In the genomic region with DNA sequence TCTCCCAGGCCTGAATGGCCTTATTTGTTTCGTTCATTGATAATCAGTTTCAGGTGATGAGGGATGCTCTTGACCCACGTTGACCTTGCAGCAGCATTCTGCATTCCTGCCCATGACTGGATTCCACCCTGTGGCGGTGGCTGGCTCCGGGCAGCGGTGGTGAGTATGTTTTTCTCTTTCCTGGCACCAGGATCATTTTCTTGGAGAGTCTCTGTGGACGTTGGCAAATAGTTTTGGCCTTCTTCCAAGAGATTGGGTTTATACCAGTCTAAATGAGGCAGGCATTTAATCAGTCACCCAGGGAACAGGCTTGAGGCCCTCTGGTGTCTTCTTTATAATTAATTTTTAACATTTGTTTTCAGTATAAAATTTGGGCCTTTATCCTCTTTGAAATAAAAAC, we compare ENCODE assay signal across 12 cellular contexts.
DNase-seq lines count a peak whose midpoint lies in the region; ATAC-seq and TF ChIP-seq lines count a peak whose summit lies in the region.
"Had no signal": no experiment of that assay in that cellular context is flagged by ENCODE, and none has a peak within 500 bp of the region (broad histone marks: within the 10 kb centered on the region; RNA-seq: fewer than 3 reads in every experiment).

No MANE protein-coding gene starts in this region.

- no peak overlapping the region for H3K4me3 ChIP-seq in RWPE2 (ENCODE audit: severe bottlenecking)
- H3K4me3 ChIP-seq in thyroid gland (replicated peaks in 1 of 3), result no peak overlapping the region
- H3K4me3 ChIP-seq in brain microvascular endothelial cell (ENCODE audit: low read depth, low read length), result no peak overlapping the region
- H3K4me3 ChIP-seq: A549, suprapubic skin had no signal

- intact Hi-C loops in cardiac septum (cut with DNase I), result no loop called here
- intact Hi-C loops in thyroid gland (cut with DNase I), result no loop called here

- DNase-seq in NCI-H2171 treated with DMSO at 0.1 percent for 48 hours (lab: John Stamatoyannopoulos, UW) (peak; percentile 0), NCI-H2171 (lab: John Stamatoyannopoulos, UW) (no peak), RWPE2 (ENCODE audit: low spot score) (no peak), cardiac septum (ENCODE audit: low spot score) (peak; percentile 49), thyroid gland (peak; percentile 81 to 85), brain microvascular endothelial cell (no peak)
- DNase-seq: central memory CD4-positive, alpha-beta T cell; NCI-H510A treated with DMSO at 0.1 percent for 48 hours had no signal

- in situ Hi-C loops in brain microvascular endothelial cell (cut with HindIII; ENCODE audit: low pct_ligation_motif_present, low sequenced_read_pairs), result no loop called here

- no peak overlapping the region for H3K27ac ChIP-seq in RWPE2 (ENCODE audit: poor library complexity, severe bottlenecking)
- H3K27ac ChIP-seq in thyroid gland, result peak overlapping the region; percentile 78 to 90 (median 82)
- no peak overlapping the region for H3K27ac ChIP-seq in brain microvascular endothelial cell
- H3K27ac ChIP-seq: suprapubic skin had no signal

- H3K27me3 ChIP-seq in RWPE2 (ENCODE audit: insufficient read depth, poor library complexity, severe bottlenecking), result no peaks in the 10 kb centered on the region
- no peaks in the 10 kb centered on the region for H3K27me3 ChIP-seq in thyroid gland
- H3K27me3 ChIP-seq in brain microvascular endothelial cell (replicated peaks), result no peaks in the 10 kb centered on the region

- H3K9me3 ChIP-seq in RWPE2 (ENCODE audit: severe bottlenecking) (no peaks in the 10 kb centered on the region), thyroid gland (no peaks in the 10 kb centered on the region)
- H3K9me3 ChIP-seq: A549, suprapubic skin had no signal

- peaks cover 17% of the 10 kb centered on the region for H3K4me1 ChIP-seq in RWPE2 (ENCODE audit: insufficient read depth, poor library complexity, severe bottlenecking)
- peaks cover 64 to 78% of the 10 kb centered on the region in 2 donors for H3K4me1 ChIP-seq in thyroid gland
- H3K4me1 ChIP-seq: suprapubic skin had no signal

- 11 to 22% methylated on average over 6 of the region's 6 CpGs for WGBS in thyroid gland, 2 donors

- peak; percentile 85 for ATAC-seq in RWPE2 (ENCODE audit: low read depth)
- no peak for ATAC-seq in HG03457 (IDR thresholded peaks at IDR 0.05; ENCODE audit: unreplicated experiment)
- ATAC-seq in HG02938 (IDR thresholded peaks at IDR 0.05; ENCODE audit: unreplicated experiment), result no peak

- TF ChIP-seq POLR2A in thyroid gland (IDR thresholded peaks at IDR 0.05), result peak in 1 of 2 donors; percentile 11

- H3K36me3 ChIP-seq in RWPE2 (ENCODE audit: low read depth) (peaks cover 15% of the 10 kb centered on the region), thyroid gland (no peaks in the 10 kb centered on the region), brain microvascular endothelial cell (replicated peaks) (no peaks in the 10 kb centered on the region)
- H3K36me3 ChIP-seq: suprapubic skin had no signal

- TF ChIP-seq CTCF in RWPE2 (IDR thresholded peaks at IDR 0.05; ENCODE audit: poor library complexity, severe bottlenecking) (peak; percentile 14), thyroid gland (IDR thresholded peaks at IDR 0.05) (peak in 2 of 6 experiments; percentile 14 to 20), brain microvascular endothelial cell (IDR thresholded peaks at IDR 0.05; ENCODE audit: low read depth, low read length, missing control alignments) (no peak)

Comparison
In these comparisons a context has a peak if more than half of its experiments do, and no peak if none do; other contexts are left out.
1. DNase-seq: peak in NCI-H2171 treated with DMSO at 0.1 percent for 48 hours (single experiment), cardiac septum (single experiment) and thyroid gland (2 of 2); none in NCI-H2171 (single experiment), RWPE2 (single experiment) and brain microvascular endothelial cell (single experiment).
2. H3K27ac ChIP-seq: peak in thyroid gland (3 of 3); none in RWPE2 (single experiment) and brain microvascular endothelial cell (single experiment).